ENCODE assay signal across 9 cellular contexts in genomic region chr7:16114633-16115032, GRCh38.
DNase-seq lines count a peak whose midpoint lies in the region; ATAC-seq and TF ChIP-seq lines count a peak whose summit lies in the region.
"Had no signal": no experiment of that assay in that cellular context is flagged by ENCODE, and none has a peak within 500 bp of the region (broad histone marks: within the 10 kb centered on the region; RNA-seq: fewer than 3 reads in every experiment).

No MANE protein-coding gene starts in this region.

- H3K27me3 ChIP-seq in ACC112 (ENCODE audit: insufficient read depth, low read length) (no peaks in the 10 kb centered on the region), H9 (ENCODE audit: insufficient read depth, low read length) (no peaks in the 10 kb centered on the region), neuronal stem cell (ENCODE audit: control insufficient read depth in 3 of 3, insufficient read depth in 3 of 3, low read depth in 1 of 3, low read length in 3 of 3) (no peaks in the 10 kb centered on the region)
- H3K27me3 ChIP-seq: esophagus squamous epithelium had no signal

- no peaks in the 10 kb centered on the region for H3K9me3 ChIP-seq in H9 (ENCODE audit: control insufficient read depth, low read depth, low read length)
- H3K9me3 ChIP-seq in neuronal stem cell (replicated peaks in 1 of 2; ENCODE audit: control insufficient read depth in 2 of 2, insufficient read depth in 1 of 2, low read depth in 1 of 2, low read length in 2 of 2), result peaks cover 3 to 14% of the 10 kb centered on the region in 2 donors
- H3K9me3 ChIP-seq: esophagus squamous epithelium had no signal

- H3K36me3 ChIP-seq in ACC112 (ENCODE audit: insufficient read depth, low read length) (no peaks in the 10 kb centered on the region), neuronal stem cell (replicated peaks in 1 of 2; ENCODE audit: control insufficient read depth in 2 of 2, insufficient read depth in 2 of 2, low read length in 2 of 2) (peaks cover 0 to 2% of the 10 kb centered on the region in 2 donors)
- H3K36me3 ChIP-seq: esophagus squamous epithelium had no signal

- H3K23ac ChIP-seq in H9 (ENCODE audit: insufficient read length, low read depth, low read length), result no peak overlapping the region
- H3K23ac ChIP-seq in neuronal stem cell (ENCODE audit: low read depth, low read length, poor library complexity), result no peak overlapping the region

- H3K4ac ChIP-seq in H9 (ENCODE audit: low read depth, low read length), result no peak overlapping the region
- H3K4ac ChIP-seq in neuronal stem cell (ENCODE audit: low read length), result no peak overlapping the region

- H3K27me3 Mint-ChIP-seq in H9 (ENCODE audit: low read depth) (no peaks in the 10 kb centered on the region), natural killer cell (ENCODE audit: low read depth in 2 of 2) (no peaks in the 10 kb centered on the region)

- ATAC-seq in natural killer cell, result no peak

- H4K8ac ChIP-seq in H9 (replicated peaks; ENCODE audit: insufficient read length, low read depth, low read length), result no peak overlapping the region
- H4K8ac ChIP-seq in neuronal stem cell (ENCODE audit: low read depth, low read length), result no peak overlapping the region

- H2BK15ac ChIP-seq in H9 (ENCODE audit: low read depth, low read length), result no peak overlapping the region
- no peak overlapping the region for H2BK15ac ChIP-seq in neuronal stem cell (ENCODE audit: low read length)

- H3K36me3 Mint-ChIP-seq in H9 (ENCODE audit: insufficient read depth in 1 of 3, low read depth in 3 of 3) (peaks cover 0 to 18% (median 2%) of the 10 kb centered on the region in 3 experiments; a peak in 3 of 7 replicates), natural killer cell (no peaks in the 10 kb centered on the region)

- H3K79me2 ChIP-seq in ACC112 (ENCODE audit: control insufficient read depth, insufficient read depth, low read length, unreplicated experiment), result no peaks in the 10 kb centered on the region
- H3K79me2 ChIP-seq in H9 (ENCODE audit: insufficient read depth, low read length), result no peaks in the 10 kb centered on the region

- H4K91ac ChIP-seq in H9 (ENCODE audit: insufficient read length, low read depth, low read length) (no peak overlapping the region), neuronal stem cell (ENCODE audit: low read depth, low read length, poor library complexity) (no peak overlapping the region)

- H2BK120ac ChIP-seq in H9 (ENCODE audit: low read depth, low read length, poor library complexity, severe bottlenecking) (no peak overlapping the region), neuronal stem cell (ENCODE audit: low read depth, low read length) (no peak overlapping the region)

- H3K27ac Mint-ChIP-seq in H9, result no peak overlapping the region
- H3K27ac Mint-ChIP-seq in natural killer cell, result no peak overlapping the region

- H3K9ac ChIP-seq in H9 (ENCODE audit: extremely low read depth, insufficient read length, low read length) (no peak overlapping the region), neuronal stem cell (ENCODE audit: low read depth, low read length, poor library complexity) (no peak overlapping the region)

- H4K20me1 ChIP-seq in H9 (ENCODE audit: control insufficient read depth, insufficient read depth, insufficient read length), result no peaks in the 10 kb centered on the region

- no peak overlapping the region for H2BK12ac ChIP-seq in H9 (ENCODE audit: insufficient read length, low read depth, low read length)
- no peak overlapping the region for H2BK12ac ChIP-seq in neuronal stem cell (ENCODE audit: low read length)

- H3K14ac ChIP-seq in H9 (ENCODE audit: insufficient read depth, low read length) (no peak overlapping the region), neuronal stem cell (ENCODE audit: low read length) (no peak overlapping the region)

- H2BK20ac ChIP-seq in H9 (ENCODE audit: low read depth, low read length, poor library complexity, severe bottlenecking), result no peak overlapping the region

- H3T11ph ChIP-seq in H9 (ENCODE audit: low read length), result no peak overlapping the region

- H2AFZ ChIP-seq in ACC112 (ENCODE audit: low read length, unreplicated experiment) (peak overlapping the region; percentile 55), H9 (ENCODE audit: low read length) (no peak overlapping the region), neuronal stem cell (ENCODE audit: low read length) (no peak overlapping the region)

- H3K18ac ChIP-seq in H9 (ENCODE audit: insufficient read length, low read depth, low read length) (no peak overlapping the region), neuronal stem cell (ENCODE audit: low read length) (no peak overlapping the region)

- H2AK5ac ChIP-seq in H9 (ENCODE audit: insufficient read length, low read length) (no peak overlapping the region), neuronal stem cell (ENCODE audit: low read depth, low read length) (no peak overlapping the region)

- intact Hi-C loops in natural killer cell (cut with micrococcal nuclease), result no loop called here

- no peak for DNase-seq in H9
- DNase-seq in SHP77 treated with DMSO at 0.1 percent for 48 hours (lab: John Stamatoyannopoulos, UW), result peak; percentile 30
- peak; percentile 42 to 71 for DNase-seq in foreskin fibroblast
- no peak for DNase-seq in activated gamma-delta T cell (lab: John Stamatoyannopoulos, UW)
- no peak for DNase-seq in natural killer cell
- DNase-seq in neuronal stem cell (ENCODE audit: low spot score), result no peak
- no peak for DNase-seq in activated effector memory CD4-positive, alpha-beta T cell treated with anti-CD3 and anti-CD28 coated beads, Interleukin-2, amount 50 U/mL, for 16 hours
- DNase-seq: esophagus squamous epithelium had no signal

- H3K4me3 ChIP-seq in ACC112 (ENCODE audit: low read depth, low read length) (no peak overlapping the region), foreskin fibroblast (ENCODE audit: low read depth in 1 of 2, low read length in 2 of 2) (no peak overlapping the region), neuronal stem cell (ENCODE audit: low read length in 2 of 2) (no peak overlapping the region)
- H3K4me3 ChIP-seq: esophagus squamous epithelium had no signal

- H3K4me3 Mint-ChIP-seq in H9 (no peak overlapping the region), natural killer cell (no peak overlapping the region)

- no peak overlapping the region for H2BK5ac ChIP-seq in H9 (ENCODE audit: insufficient read length, low read length)
- no peak overlapping the region for H2BK5ac ChIP-seq in neuronal stem cell (ENCODE audit: low read length)

- H3K4me2 ChIP-seq in H9 (ENCODE audit: insufficient read depth, insufficient read length, low read length), result no peak overlapping the region
- no peak overlapping the region for H3K4me2 ChIP-seq in neuronal stem cell (ENCODE audit: insufficient read depth, low read length, poor library complexity, severe bottlenecking)

- H3K27ac ChIP-seq in ACC112 (ENCODE audit: low read depth, low read length), result no peak overlapping the region
- no peak overlapping the region for H3K27ac ChIP-seq in H9 (ENCODE audit: insufficient read length, low read depth, low read length)
- no peak overlapping the region for H3K27ac ChIP-seq in neuronal stem cell (replicated peaks; ENCODE audit: low read length)
- H3K27ac ChIP-seq: esophagus squamous epithelium had no signal

- peaks cover 21 to 25% of the 10 kb centered on the region in 2 experiments for H3K9me3 Mint-ChIP-seq in H9
- H3K9me3 Mint-ChIP-seq in natural killer cell, result peaks cover 0 to 2% of the 10 kb centered on the region in 2 donors

- TF ChIP-seq CTCF in H9 (conservative IDR thresholded peaks at IDR 0.05) (peak; percentile 75), foreskin fibroblast (IDR thresholded peaks at IDR 0.05; ENCODE audit: low read depth, low read length) (peak; percentile 45), natural killer cell (IDR thresholded peaks at IDR 0.05) (no peak)

- no peak overlapping the region for H4K5ac ChIP-seq in H9 (ENCODE audit: insufficient read length, low read depth, low read length)

- H3K56ac ChIP-seq in H9 (ENCODE audit: insufficient read length, low read depth, low read length), result no peak overlapping the region

- H3K79me1 ChIP-seq in H9 (ENCODE audit: insufficient read depth, low read depth, low read length, poor library complexity, severe bottlenecking), result no peaks in the 10 kb centered on the region
- no peaks in the 10 kb centered on the region for H3K79me1 ChIP-seq in neuronal stem cell (ENCODE audit: low read depth, low read length)

- peaks cover 4 to 11% of the 10 kb centered on the region in 2 experiments; a peak in 3 of 4 replicates for H3K4me1 Mint-ChIP-seq in H9
- peaks cover 7% of the 10 kb centered on the region in 2 donors for H3K4me1 Mint-ChIP-seq in natural killer cell

- H3K4me1 ChIP-seq in ACC112 (ENCODE audit: control insufficient read depth, insufficient read depth, low read length, unreplicated experiment) (no peaks in the 10 kb centered on the region), H9 (ENCODE audit: insufficient read depth, low read length) (no peaks in the 10 kb centered on the region), neuronal stem cell (ENCODE audit: control insufficient read depth in 2 of 2, insufficient read depth in 1 of 2, low read depth in 1 of 2, low read length in 2 of 2) (peaks cover 0 to 4% of the 10 kb centered on the region in 2 donors)
- H3K4me1 ChIP-seq: esophagus squamous epithelium had no signal

- no CpG with 5 or more reads among the region's 1 CpG for WGBS in H9 (ENCODE audit: extremely low coverage, insufficient read length, low lambda C conversion rate)
- WGBS in neuronal stem cell (ENCODE audit: extremely low coverage in 2 of 2, insufficient read length in 2 of 2, insufficient replicate concordance in 1 of 2), 2 donors, result no CpG with 5 or more reads among the region's 1 CpG

- H3K23me2 ChIP-seq in H9 (ENCODE audit: insufficient read length, low read depth, low read length, poor library complexity, severe bottlenecking), result no peaks in the 10 kb centered on the region

Comparison
In these comparisons a context has a peak if more than half of its experiments do, and no peak if none do; other contexts are left out.
1. DNase-seq: peak in SHP77 treated with DMSO at 0.1 percent for 48 hours (single experiment) and foreskin fibroblast (2 of 2); none in H9 (single experiment), activated gamma-delta T cell (single experiment), natural killer cell (single experiment), neuronal stem cell (single experiment) and activated effector memory CD4-positive, alpha-beta T cell treated with anti-CD3 and anti-CD28 coated beads, Interleukin-2, amount 50 U/mL, for 16 hours (single experiment).